In genomic region chr11:2898366-2899079, GRCh38 we compare ENCODE assay signal across 8 cellular contexts. TPM values are rescaled to one million over a fixed set of nuclear protein-coding genes. Genes with fewer than 3 reads are reported as not detected.
DNase-seq lines count a peak whose midpoint lies in the region; ATAC-seq and TF ChIP-seq lines count a peak whose summit lies in the region.

No MANE protein-coding gene starts in this region.

- peaks cover 6 to 7% (median 6%) of the 10 kb centered on the region in 3 donors for H3K27me3 Mint-ChIP-seq in immature natural killer cell (ENCODE audit: low read depth in 3 of 3)

- peaks cover 46 to 51% of the 10 kb centered on the region in 2 donors for H3K4me1 Mint-ChIP-seq in immature natural killer cell

- H3K4me1 ChIP-seq in HEK293 (ENCODE audit: control insufficient read depth, insufficient read depth, low read length) (no peaks in the 10 kb centered on the region), adrenal gland (replicated peaks in 1 of 2) (peaks cover 6 to 24% of the 10 kb centered on the region in 2 donors)

- ATAC-seq in HG02973 (IDR thresholded peaks at IDR 0.05; ENCODE audit: unreplicated experiment), result no peak

- peak overlapping the region; percentile 84 to 97 (median 90) for H3K4me3 Mint-ChIP-seq in immature natural killer cell

- intact Hi-C loops in adrenal gland (cut with DNase I), result no loop called here

- DNase-seq in SKM-1 treated with dmso at 0.1 percent for 144 hours (lab: John Stamatoyannopoulos, UW; ENCODE audit: unreplicated experiment) (peak; percentile 86), adrenal gland (peak; percentile 62 to 87 (median 82)), immature natural killer cell (peak; percentile 73 to 74 (median 74)), NCI-H1105 (lab: John Stamatoyannopoulos, UW) (no peak), NCI-H2171 treated with DMSO at 0.1 percent for 48 hours (lab: John Stamatoyannopoulos, UW) (no peak)
- peak; percentile 43 to 50 for DNase-seq in stimulated activated CD8-positive, alpha-beta memory T cell treated with anti-CD3 and anti-CD28 coated beads, Interleukin-2, amount 100 ng/mL, for 1 hour (ENCODE audit: low read depth in 2 of 2)

- H3K9me3 Mint-ChIP-seq in immature natural killer cell, result peaks cover 0 to 2% (median 0%) of the 10 kb centered on the region in 6 donors

- H3K36me3 Mint-ChIP-seq in immature natural killer cell, result no peaks in the 10 kb centered on the region

- H3K4me3 ChIP-seq in HEK293 (ENCODE audit: low read depth, low read length), result no peak overlapping the region
- H3K4me3 ChIP-seq in adrenal gland, result no peak overlapping the region

- TF ChIP-seq POLR2A in adrenal gland (IDR thresholded peaks at IDR 0.05), result no peak

- H3K27me3 ChIP-seq in adrenal gland, result no peaks in the 10 kb centered on the region

- POLR2A ChIA-PET in HEK293 (lab: Yijun Ruan, JAX), result interaction anchor here (1.0 to 1.2 kb wide), 2 partner anchors 22 to 31 kb away, joined by 3 to 6 read pairs; partner anchors contain the start of gene PHLDA2

- peak overlapping the region; percentile 95 to 100 (median 98) for H3K27ac Mint-ChIP-seq in immature natural killer cell

- TF ChIP-seq CTCF in HEK293 (tag by site-specific recombination; IDR thresholded peaks at IDR 0.05), result no peak
- TF ChIP-seq CTCF in adrenal gland (IDR thresholded peaks at IDR 0.05), result no peak

- H3K27ac ChIP-seq in HEK293 (ENCODE audit: extremely low read depth, low read depth, low read length) (no peak overlapping the region), adrenal gland (peak overlapping the region in 4 of 5 donors; percentile 53 to 89 (median 68))

- H3K9me3 ChIP-seq in HEK293 (ENCODE audit: control insufficient read depth, insufficient read depth, low read depth, low read length), result no peaks in the 10 kb centered on the region
- H3K9me3 ChIP-seq in adrenal gland (replicated peaks in 1 of 3), result no peaks in the 10 kb centered on the region

- CTCF ChIA-PET in HEK293 (lab: Yijun Ruan, JAX), result interaction anchor here (0.6 to 1.3 kb wide), 3 partner anchors 11 to 444 kb away, joined by 3 to 5 read pairs (median 5); no protein-coding TSS in a partner anchor

- H3K36me3 ChIP-seq in HEK293 (ENCODE audit: control insufficient read depth in 2 of 2, insufficient read depth in 1 of 2, low read length in 2 of 2), result no peaks in the 10 kb centered on the region
- no peaks in the 10 kb centered on the region for H3K36me3 ChIP-seq in adrenal gland (replicated peaks in 1 of 2)

- 29 to 56% (median 53%) methylated on average over 8 to 12 of the region's 12 CpGs for WGBS in adrenal gland, 4 donors

TF ChIP-seq in HEK293, 187 proteins besides CTCF, POLR2A, EP300 and RAD21:
- TF ChIP-seq ZNF791 (tag by site-specific recombination; IDR thresholded peaks at IDR 0.05) (no peak), ZNF473 (tag by site-specific recombination; IDR thresholded peaks at IDR 0.05) (no peak), ZNF174 (tag by site-specific recombination; IDR thresholded peaks at IDR 0.05) (no peak), ZFP41 (tag by site-specific recombination; IDR thresholded peaks at IDR 0.05; ENCODE audit: borderline replicate concordance) (no peak), ZIC2 (tag by site-specific recombination; IDR thresholded peaks at IDR 0.05) (peak; percentile 63), ZNF629 (tag by site-specific recombination; IDR thresholded peaks at IDR 0.05) (peak; percentile 61), ZNF513 (tag by site-specific recombination; IDR thresholded peaks at IDR 0.05) (no peak), GLIS1 (tag by site-specific recombination; IDR thresholded peaks at IDR 0.05) (peak; percentile 86), ZNF248 (tag by site-specific recombination; IDR thresholded peaks at IDR 0.05) (no peak), ZNF391 (tag by site-specific recombination; IDR thresholded peaks at IDR 0.05; ENCODE audit: borderline replicate concordance, low read depth) (no peak), ZEB2 (tag by site-specific recombination; IDR thresholded peaks at IDR 0.05) (peak; percentile 37; the same call in 1 of the 2 replicates), ZSCAN4 (tag by site-specific recombination; IDR thresholded peaks at IDR 0.05) (0 out of 2 replicates have a peak, but pooled peaks have one; percentile 29), WT1 (tag by site-specific recombination; IDR thresholded peaks at IDR 0.05) (no peak), GLIS2 (tag by site-specific recombination; IDR thresholded peaks at IDR 0.05) (peak; percentile 41; the same call in 1 of the 2 replicates)
TF ChIP-seq in HEK293: peak in this region for 6.

RNA-seq across cellular contexts. Expression of gene CDKN1C, which starts 12.9 kb away (rescaled TPM):
- 100 to 1,000 TPM in 7 of 8 donors, 10 to 100 TPM in 1; 32.8 to 817 (median 464) TPM for total RNA-seq in adrenal gland
- polyA plus RNA-seq in adrenal gland, result 100 to 1,000 TPM in 2 of 3 donors, 10 to 100 TPM in 1; 17.7 to 229 (median 152) TPM
- under 1 TPM in 1 of 3 donors, not detected in 2; 0.24 TPM for polyA plus RNA-seq in immature natural killer cell

RNA-seq across cellular contexts. Expression of gene PHLDA2, which starts 30.7 kb away (rescaled TPM):
- total RNA-seq in adrenal gland, result 1 to 10 TPM in 6 of 8 donors, not detected in 2; 1.4 to 8.7 (median 2.3) TPM
- polyA plus RNA-seq in adrenal gland (1 to 10 TPM in 2 of 3 donors, not detected in 1; 1.1 to 8.9 TPM), immature natural killer cell (under 1 TPM in 1 of 3 donors, not detected in 2; 0.27 TPM)

Comparison
In these comparisons a context has a peak if more than half of its experiments do, and no peak if none do; other contexts are left out.
1. DNase-seq: peak in SKM-1 treated with dmso at 0.1 percent for 144 hours (single experiment), adrenal gland (7 of 7), immature natural killer cell (3 of 3) and stimulated activated CD8-positive, alpha-beta memory T cell treated with anti-CD3 and anti-CD28 coated beads, Interleukin-2, amount 100 ng/mL, for 1 hour (2 of 2); none in NCI-H1105 (single experiment) and NCI-H2171 treated with DMSO at 0.1 percent for 48 hours (single experiment).
2. RNA of gene CDKN1C, which starts 12.9 kb away (polyA plus RNA-seq): 17.7 to 229 TPM in adrenal gland; 0.24 TPM in immature natural killer cell; every median in the first group is over 10 times any median in the second.